10 cellular contexts compared by ENCODE assay signal in the genomic region with DNA sequence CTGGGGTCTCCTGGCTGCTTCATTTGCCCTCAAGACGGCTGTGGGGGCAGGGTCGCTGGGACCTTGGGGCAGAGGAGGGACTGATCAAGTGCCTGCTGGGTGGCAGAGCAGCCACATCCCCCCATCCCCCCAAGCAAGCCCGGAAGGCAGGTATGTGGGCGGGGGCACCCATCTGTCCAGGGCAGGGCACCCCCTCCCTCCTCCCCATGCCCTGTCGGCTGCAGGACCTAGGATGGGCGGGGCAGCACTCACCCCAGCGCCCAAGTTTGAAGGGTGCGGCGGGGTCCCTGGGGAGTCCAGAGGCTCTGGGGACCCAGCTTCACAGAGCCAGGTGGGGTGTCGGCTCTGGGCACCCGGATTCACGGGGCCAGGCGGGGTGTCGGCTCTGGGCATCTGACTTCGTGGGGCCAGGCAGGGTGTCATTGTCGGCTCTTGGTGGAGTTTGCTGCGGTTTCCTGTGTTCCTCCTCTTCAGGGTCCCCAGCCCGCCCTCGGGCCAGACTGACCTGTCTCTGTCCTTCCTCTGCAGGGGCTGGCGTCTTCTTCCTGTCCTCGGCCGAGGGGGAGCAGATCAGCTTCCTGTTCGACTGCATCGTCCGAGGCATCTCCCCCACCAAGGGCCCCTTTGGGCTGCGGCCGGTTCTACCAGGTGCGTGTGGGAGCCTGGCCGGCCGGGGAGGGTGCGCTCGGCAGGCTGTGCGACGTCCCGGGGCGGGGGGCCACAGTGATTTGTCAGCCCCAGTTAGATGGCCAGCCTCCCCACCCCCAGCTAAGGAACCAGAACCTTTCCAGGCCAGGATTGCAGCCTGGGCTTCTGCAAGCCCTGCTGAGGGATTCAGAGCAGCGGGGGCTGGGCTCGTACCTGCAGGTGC. TPM values are rescaled to one million over a fixed set of nuclear protein-coding genes. Genes with fewer than 3 reads are reported as not detected.
DNase-seq lines count a peak whose midpoint lies in the region; ATAC-seq and TF ChIP-seq lines count a peak whose summit lies in the region.
"Had no signal": no experiment of that assay in that cellular context is flagged by ENCODE, and none has a peak within 500 bp of the region (broad histone marks: within the 10 kb centered on the region; RNA-seq: fewer than 3 reads in every experiment).

No MANE protein-coding gene starts in this region.

- no peaks in the 10 kb centered on the region for H3K9me3 ChIP-seq in Caco-2
- H3K9me3 ChIP-seq in colonic mucosa: no peaks in the 10 kb centered on the region

- no peaks in the 10 kb centered on the region for H3K4me1 Mint-ChIP-seq in Caco-2 (ENCODE audit: low read depth, unreplicated experiment)
- peaks cover 29 to 52% of the 10 kb centered on the region in 2 donors for H3K4me1 Mint-ChIP-seq in natural killer cell

- CTCF ChIA-PET in Caco-2 (lab: Charles Lee): interaction anchor here (1.2 kb wide), 1 partner anchor 29 kb away, joined by 4 read pairs; no protein-coding TSS in a partner anchor

- no peaks in the 10 kb centered on the region; the same call in 1 of the 2 replicates for H3K27me3 ChIP-seq in Caco-2 (replicated peaks; ENCODE audit: control insufficient read depth, insufficient read depth, low read length)
- peaks cover 22% of the 10 kb centered on the region for H3K27me3 ChIP-seq in colonic mucosa

- H3K27me3 Mint-ChIP-seq in Caco-2 (ENCODE audit: insufficient read depth, unreplicated experiment) (peaks cover 8% of the 10 kb centered on the region), natural killer cell (ENCODE audit: low read depth in 2 of 2) (peaks cover 0 to 3% of the 10 kb centered on the region in 2 donors)

- H3K36me3 Mint-ChIP-seq in Caco-2 (ENCODE audit: insufficient read depth, unreplicated experiment): peaks cover 10% of the 10 kb centered on the region
- H3K36me3 Mint-ChIP-seq in natural killer cell: no peaks in the 10 kb centered on the region
- H3K36me3 Mint-ChIP-seq: activated CD8-positive, alpha-beta memory T cell treated with anti-CD3 and anti-CD28 coated beads, Interleukin-2, amount 10 ng/mL, durations not matched to agents 7 days and 5 days had no signal

- intact Hi-C loops in Caco-2 (cut with micrococcal nuclease; ENCODE audit: unreplicated experiment): no loop called here
- intact Hi-C loops in colonic mucosa (cut with DNase I): no loop called here
- intact Hi-C loops in natural killer cell (cut with micrococcal nuclease): no loop called here

- POLR2A ChIA-PET in Caco-2 (lab: Charles Lee): interaction anchor here (0.6 kb wide), 1 partner anchor 47 kb away, joined by 3 read pairs; no protein-coding TSS in a partner anchor

- no peak for DNase-seq in Caco-2
- DNase-seq in LoVo (ENCODE audit: low spot score): peak; percentile 26
- peak; percentile 35 for DNase-seq in colonic mucosa
- DNase-seq in natural killer cell: no peak
- DNase-seq in NCI-H1694 (lab: John Stamatoyannopoulos, UW): no peak
- DNase-seq in omental fat pad (ENCODE audit: low spot score): no peak
- no peak for DNase-seq in activated effector memory CD4-positive, alpha-beta T cell treated with Interleukin-2 at 50 U/mL for 16 hours
- DNase-seq: activated CD8-positive, alpha-beta memory T cell treated with anti-CD3 and anti-CD28 coated beads, Interleukin-2, amount 10 ng/mL, durations not matched to agents 7 days and 5 days had no signal

- peak overlapping the region; percentile 20 for H3K4me3 ChIP-seq in Caco-2 (ENCODE audit: low read depth, low read length)
- H3K4me3 ChIP-seq in colonic mucosa: peak overlapping the region; percentile 1
- H3K4me3 ChIP-seq: SK-N-MC had no signal

- H3K9ac ChIP-seq in colonic mucosa (ENCODE audit: low read depth in 2 of 2, low read length in 2 of 2): peak overlapping the region in 1 of 2 donors; percentile 40

- no TSS peak for BruUV-seq in Caco-2 (replicated peaks; lab: Mats Ljungman, UMichigan)

- H3K9me3 Mint-ChIP-seq in Caco-2 (ENCODE audit: unreplicated experiment) (no peaks in the 10 kb centered on the region), natural killer cell (no peaks in the 10 kb centered on the region)

- H3K4me3 Mint-ChIP-seq in Caco-2 (ENCODE audit: unreplicated experiment): peak overlapping the region; percentile 63
- H3K4me3 Mint-ChIP-seq in natural killer cell: peak overlapping the region; percentile 93
- H3K4me3 Mint-ChIP-seq: activated CD8-positive, alpha-beta memory T cell treated with anti-CD3 and anti-CD28 coated beads, Interleukin-2, amount 10 ng/mL, durations not matched to agents 7 days and 5 days had no signal

- H3K27ac Mint-ChIP-seq in Caco-2 (ENCODE audit: unreplicated experiment): no peak overlapping the region
- peak overlapping the region; percentile 74 to 79 for H3K27ac Mint-ChIP-seq in natural killer cell
- H3K27ac Mint-ChIP-seq: activated CD8-positive, alpha-beta memory T cell treated with anti-CD3 and anti-CD28 coated beads, Interleukin-2, amount 10 ng/mL, durations not matched to agents 7 days and 5 days had no signal

- H3K4me1 ChIP-seq in Caco-2 (peaks cover 19% of the 10 kb centered on the region), colonic mucosa (peaks cover 8% of the 10 kb centered on the region)

- TF ChIP-seq CTCF in Caco-2 (IDR thresholded peaks at IDR 0.05; ENCODE audit: insufficient read depth in 1 of 2, low read depth in 1 of 2, low read length in 1 of 2, severe bottlenecking in 1 of 2, unreplicated experiment in 1 of 2) (no peak), colonic mucosa (IDR thresholded peaks at IDR 0.05) (no peak), natural killer cell (IDR thresholded peaks at IDR 0.05) (no peak), omental fat pad (IDR thresholded peaks at IDR 0.05) (no peak)

- no peak overlapping the region for H3K27ac ChIP-seq in colonic mucosa
- H3K27ac ChIP-seq: SK-N-MC had no signal

- H3K36me3 ChIP-seq in Caco-2 (ENCODE audit: control insufficient read depth, insufficient read depth, low read length) (no peaks in the 10 kb centered on the region), colonic mucosa (no peaks in the 10 kb centered on the region)

- ATAC-seq in natural killer cell (peak; percentile 35 to 65 (median 62)), HG03135 (IDR thresholded peaks at IDR 0.05; ENCODE audit: unreplicated experiment) (no peak), omental fat pad (ENCODE audit: low FRiP score) (no peak)
- ATAC-seq: activated CD8-positive, alpha-beta memory T cell treated with anti-CD3 and anti-CD28 coated beads, Interleukin-2, amount 10 ng/mL, durations not matched to agents 7 days and 5 days had no signal

RNA-seq across cellular contexts. Expression of gene DOK7, which starts 22.1 kb away (rescaled TPM):
- 0.29 TPM in 1 of 2 replicates, not detected in the other for total RNA-seq in Caco-2 (2022)
- total RNA-seq in colonic mucosa: 1 to 10 TPM in 1 of 2 donors, under 1 TPM in 1; 0.80 to 1.5 TPM
- 1 to 10 TPM; 1.3 to 2.9 (median 1.6) TPM for total RNA-seq in natural killer cell
- total RNA-seq in omental fat pad: not detected
- total RNA-seq: activated CD8-positive, alpha-beta memory T cell treated with anti-CD3 and anti-CD28 coated beads, Interleukin-2, amount 10 ng/mL, durations not matched to agents 7 days and 5 days had no signal

RNA-seq across cellular contexts. Expression of gene HGFAC, which starts 43.5 kb away (rescaled TPM):
- total RNA-seq in Caco-2 (2022): 0.48 and 0.79 TPM in 2 replicates
- under 1 TPM in 1 of 2 donors, not detected in 1; 0.52 TPM for total RNA-seq in colonic mucosa
- under 1 TPM in 2 of 3 donors, not detected in 1; 0.43 to 0.54 TPM for total RNA-seq in natural killer cell
- not detected for total RNA-seq in omental fat pad
- total RNA-seq: activated CD8-positive, alpha-beta memory T cell treated with anti-CD3 and anti-CD28 coated beads, Interleukin-2, amount 10 ng/mL, durations not matched to agents 7 days and 5 days had no signal

RNA-seq across cellular contexts. Expression of gene LRPAP1, which starts 47.0 kb away (rescaled TPM):
- total RNA-seq in Caco-2 (2022) (211 and 224 TPM in 2 replicates), colonic mucosa (100 to 1,000 TPM; 157 to 214 TPM), natural killer cell (10 to 100 TPM; 85.4 to 93.4 (median 87.3) TPM), omental fat pad (100 to 1,000 TPM; 119 to 141 (median 127) TPM)

Comparison
In these comparisons a context has a peak if more than half of its experiments do, and no peak if none do; other contexts are left out.
1. DNase-seq: peak in LoVo (single experiment) and colonic mucosa (single experiment); none in Caco-2 (0 of 2), natural killer cell (single experiment), NCI-H1694 (single experiment), omental fat pad (single experiment) and activated effector memory CD4-positive, alpha-beta T cell treated with Interleukin-2 at 50 U/mL for 16 hours (single experiment).
2. ATAC-seq: peak in natural killer cell (3 of 3); none in HG03135 (single experiment) and omental fat pad (single experiment).